19 cellular contexts compared by ENCODE assay signal in genomic region chrX:153623310-153624029, GRCh38. TPM values are rescaled to one million over a fixed set of nuclear protein-coding genes. Genes with fewer than 3 reads are reported as not detected.
"Had no signal": no experiment of that assay in that cellular context is flagged by ENCODE, and none has a peak within 500 bp of the region (broad histone marks: within the 10 kb centered on the region; RNA-seq: fewer than 3 reads in every experiment).

No MANE protein-coding gene starts in this region.

- H3K27me3 Mint-ChIP-seq: activated naive CD8-positive, alpha-beta T cell; stimulated activated naive CD8-positive, alpha-beta T cell treated with anti-CD3 and anti-CD28 coated beads, Interleukin-15, Interleukin-2, amounts not matched to agents 100 ng/mL and 50 ng/mL, for 24 hours had no signal

- H3K9me3 Mint-ChIP-seq: dendritic cell treated with granulocyte-macrophage colony-stimulating factor and Interleukin-4, amounts not matched to agents 40 ng/mL and 50 ng/mL, for 4 days; stimulated activated naive CD8-positive, alpha-beta T cell treated with anti-CD3 and anti-CD28 coated beads, Interleukin-15, Interleukin-2, amounts not matched to agents 100 ng/mL and 50 ng/mL, for 24 hours had no signal

- H3K27ac ChIP-seq: esophagus squamous epithelium, heart right ventricle, neural progenitor cell, pancreas, tibial nerve, uterus, WERI-Rb-1 had no signal

- ATAC-seq: heart right ventricle, pancreas had no signal

- H3K4me1 ChIP-seq: esophagus squamous epithelium, heart right ventricle, neural progenitor cell, pancreas, tibial nerve, uterus had no signal

- H3K9ac ChIP-seq: neural progenitor cell had no signal

- H3K4me1 Mint-ChIP-seq: immature natural killer cell, neural progenitor cell had no signal

- H3K36me3 ChIP-seq: esophagus squamous epithelium, heart right ventricle, neural progenitor cell, pancreas, tibial nerve, uterus, WERI-Rb-1 had no signal

- DNase-seq: activated CD4-positive, alpha-beta T cell treated with anti-CD3 and anti-CD28 coated beads for 1 hour; activated CD8-positive, alpha-beta memory T cell treated with anti-CD3 and anti-CD28 coated beads for 24 hours; activated CD8-positive, alpha-beta memory T cell treated with anti-CD3 and anti-CD28 coated beads, Interleukin-2, amount 50 U/mL, for 48 hours; effector CD8-positive, alpha-beta T cell; esophagus squamous epithelium; heart right ventricle; immature natural killer cell; mammary epithelial cell; T-helper 2 cell; WERI-Rb-1 had no signal

- H3K4me3 Mint-ChIP-seq: activated naive CD8-positive, alpha-beta T cell; dendritic cell treated with granulocyte-macrophage colony-stimulating factor and Interleukin-4, amounts not matched to agents 40 ng/mL and 50 ng/mL, for 4 days; immature natural killer cell; neural progenitor cell; stimulated activated naive CD8-positive, alpha-beta T cell treated with anti-CD3 and anti-CD28 coated beads, Interleukin-15, Interleukin-2, amounts not matched to agents 100 ng/mL and 50 ng/mL, for 24 hours had no signal

- H3K27ac Mint-ChIP-seq: activated naive CD8-positive, alpha-beta T cell; dendritic cell treated with granulocyte-macrophage colony-stimulating factor and Interleukin-4, amounts not matched to agents 40 ng/mL and 50 ng/mL, for 4 days; immature natural killer cell; neural progenitor cell; stimulated activated naive CD8-positive, alpha-beta T cell treated with anti-CD3 and anti-CD28 coated beads, Interleukin-15, Interleukin-2, amounts not matched to agents 100 ng/mL and 50 ng/mL, for 24 hours had no signal

- H3K9me3 ChIP-seq: esophagus squamous epithelium, heart right ventricle, pancreas, tibial nerve, uterus had no signal

- H3K4me2 ChIP-seq: neural progenitor cell had no signal

- H3K4me3 ChIP-seq: esophagus squamous epithelium, heart right ventricle, neural progenitor cell, pancreas, tibial nerve, uterus had no signal

- H3K36me3 Mint-ChIP-seq: activated naive CD8-positive, alpha-beta T cell; immature natural killer cell; neural progenitor cell had no signal

- H3K27me3 ChIP-seq: uterus had no signal

RNA-seq across cellular contexts. Expression of gene DUSP9, which starts 23.5 kb away (rescaled TPM):
- total RNA-seq: endothelial cell of umbilical vein, myocyte, tibial nerve had no signal
- polyA plus RNA-seq: immature natural killer cell had no signal

RNA-seq across cellular contexts. Expression of gene PNCK, which starts 50.1 kb away (rescaled TPM):
- total RNA-seq: endothelial cell of umbilical vein had no signal
- polyA plus RNA-seq: immature natural killer cell had no signal
